Comparison of ENCODE assay signal across 20 cellular contexts in the genomic region with DNA sequence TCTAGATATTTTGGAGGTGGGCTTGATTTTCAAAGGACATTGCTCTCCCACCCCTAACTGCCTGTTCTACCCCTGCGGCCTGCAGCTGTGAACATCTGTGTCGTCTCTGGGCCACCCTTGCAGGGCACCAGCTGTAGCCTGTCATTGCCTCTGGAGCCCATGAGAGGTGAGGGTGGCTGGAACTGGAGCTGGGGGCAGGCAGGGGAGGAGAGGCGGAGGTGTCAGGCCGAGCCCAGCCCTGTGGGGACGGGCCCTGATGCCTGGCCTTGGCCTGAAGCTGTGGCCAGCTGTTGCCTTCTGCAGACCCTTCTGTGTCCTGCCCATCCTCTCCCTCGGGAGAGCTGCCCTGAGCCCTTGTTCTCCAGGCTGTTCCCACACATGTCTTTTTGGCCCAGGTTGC.
"Had no signal": no experiment of that assay in that cellular context is flagged by ENCODE, and none has a peak within 500 bp of the region (broad histone marks: within the 10 kb centered on the region; RNA-seq: fewer than 3 reads in every experiment).

No MANE protein-coding gene starts in this region.

- FAIRE-seq: endothelial cell of umbilical vein, islet of Langerhans, small intestine had no signal

- DNase-seq: activated CD4-positive, alpha-beta T cell treated with anti-CD3 and anti-CD28 coated beads, Interleukin-2, amount 10 ng/mL, durations not matched to agents 7 days and 5 days; activated CD8-positive, alpha-beta T cell treated with anti-CD3 and anti-CD28 coated beads, Interleukin-2, amount 10 ng/mL, durations not matched to agents 7 days and 5 days; activated naive CD4-positive, alpha-beta T cell treated with Interleukin-2 at 50 U/mL for 16 hours; activated naive CD8-positive, alpha-beta T cell treated with anti-CD3 and anti-CD28 coated beads, Interleukin-2, amount 10 ng/mL, durations not matched to agents 7 days and 5 days; activated T-cell treated with anti-CD3 and anti-CD28 coated beads, Interleukin-2, amount 50 U/mL, for 24 hours; amygdala; cerebellar nuclear complex; cortex of kidney; effector CD8-positive, alpha-beta T cell; esophagus squamous epithelium; hippocampal formation; left colon; right lobe of liver; small intestine; stimulated activated CD4-positive, alpha-beta T cell treated with anti-CD3 and anti-CD28 coated beads, Interleukin-15, amount 100 ng/mL, for 24 hours; stimulated activated CD4-positive, alpha-beta T cell treated with anti-CD3 and anti-CD28 coated beads, Interleukin-2, amount 100 ng/mL, for 48 hours; transverse colon had no signal

- H3K4me3 ChIP-seq: esophagus squamous epithelium, right lobe of liver, suprapubic skin, transverse colon had no signal

- H3K27ac ChIP-seq: esophagus squamous epithelium, right lobe of liver, suprapubic skin, transverse colon had no signal

- H3K4me1 ChIP-seq: right lobe of liver, suprapubic skin had no signal

- ATAC-seq: activated CD8-positive, alpha-beta T cell treated with anti-CD3 and anti-CD28 coated beads, Interleukin-2, amount 10 ng/mL, durations not matched to agents 7 days and 5 days; left colon; right lobe of liver had no signal

- H3K9me3 ChIP-seq: esophagus squamous epithelium, right lobe of liver, suprapubic skin, transverse colon had no signal

- H3K27me3 ChIP-seq: esophagus squamous epithelium, right lobe of liver, suprapubic skin, transverse colon had no signal

- H3K36me3 ChIP-seq: right lobe of liver, suprapubic skin, transverse colon had no signal
